ENCODE assay signal across 1 cellular context in genomic region chr15:82362848-82363247, GRCh38. TPM values are rescaled to one million over a fixed set of nuclear protein-coding genes. Genes with fewer than 3 reads are reported as not detected.
"Had no signal": no experiment of that assay in that cellular context is flagged by ENCODE, and none has a peak within 500 bp of the region (broad histone marks: within the 10 kb centered on the region; RNA-seq: fewer than 3 reads in every experiment).

No MANE protein-coding gene starts in this region.

RNA-seq across cellular contexts. Expression of gene GOLGA6L10, which starts 13.6 kb away (rescaled TPM):
- total RNA-seq: HT-29 had no signal
